Comparison of ENCODE assay signal across 8 cellular contexts in the genomic region with DNA sequence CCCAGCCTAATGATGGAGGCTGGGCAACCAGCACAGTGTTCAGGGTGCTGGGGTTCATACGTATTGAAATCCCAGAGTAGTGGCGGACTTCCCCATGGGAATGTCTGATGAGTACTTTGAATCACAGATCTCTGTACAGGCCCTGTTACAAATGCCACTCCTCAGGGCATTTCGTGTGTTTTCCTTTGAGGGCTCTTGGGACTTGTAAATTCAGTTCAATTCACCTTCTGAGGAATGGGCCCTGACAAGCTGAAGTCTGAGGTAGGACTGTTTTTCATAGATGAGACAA. TPM values are rescaled to one million over a fixed set of nuclear protein-coding genes. Genes with fewer than 3 reads are reported as not detected.
DNase-seq lines count a peak whose midpoint lies in the region; ATAC-seq, FAIRE-seq and TF ChIP-seq lines count a peak whose summit lies in the region.

No MANE protein-coding gene starts in this region.

- H3K23ac ChIP-seq in H1 (ENCODE audit: insufficient read length), result no peak overlapping the region

- no peak overlapping the region for H4K5ac ChIP-seq in H1 (ENCODE audit: insufficient read length, low read depth, low read length)

- H3K9ac ChIP-seq in KMS-11 (peak overlapping the region; percentile 91), H1 (replicated peaks in 1 of 4; ENCODE audit: extremely low read depth in 1 of 4, low read depth in 3 of 4, low read length in 3 of 4) (peak overlapping the region in 2 of 4 experiments; percentile 17 to 69; a peak in 3 of 7 replicates), parathyroid adenoma (no peak overlapping the region)

- H3K9me3 ChIP-seq in H1 (ENCODE audit: insufficient read depth in 2 of 2, low read depth in 1 of 2, low read length in 1 of 2) (no peaks in the 10 kb centered on the region), parathyroid adenoma (ENCODE audit: control insufficient read depth, low read length) (no peaks in the 10 kb centered on the region)

- H3K79me1 ChIP-seq in H1 (ENCODE audit: low read depth, low read length), result peaks cover 4% of the 10 kb centered on the region

- in situ Hi-C loops in GM18951 (cut with MboI; ENCODE audit: low sequenced_read_pairs, unreplicated experiment), result no loop called here

- H2BK120ac ChIP-seq in H1 (replicated peaks; ENCODE audit: low read depth, low read length), result no peak overlapping the region

- H2AK5ac ChIP-seq in H1 (ENCODE audit: low read depth, low read length), result no peak overlapping the region

- TF ChIP-seq EP300 in H1 (IDR thresholded peaks at IDR 0.05; ENCODE audit: borderline replicate concordance in 1 of 2, low read depth in 2 of 2, low read length in 2 of 2), result no peak

- TF ChIP-seq POLR2A in GM18951 (IDR thresholded peaks at IDR 0.05; ENCODE audit: extremely low read depth, insufficient read depth, insufficient read length), result peak; percentile 49
- peak in 1 of 2 experiments; percentile 53; a peak in 2 of 3 replicates for TF ChIP-seq POLR2A in H1 (IDR thresholded peaks at IDR 0.05; ENCODE audit: control extremely low read depth in 1 of 2, low read depth in 2 of 2, low read length in 2 of 2)

- H4K8ac ChIP-seq in H1 (ENCODE audit: extremely low read depth, insufficient read depth, low read length), result no peak overlapping the region; the same call in 1 of the 2 replicates

- H3K4ac ChIP-seq in H1 (replicated peaks; ENCODE audit: insufficient read length, low read depth, low read length), result no peak overlapping the region

- H3K79me2 ChIP-seq in KMS-11 (ENCODE audit: insufficient read depth, low read depth) (peaks cover 6% of the 10 kb centered on the region; the same call in 1 of the 2 replicates), H1 (ENCODE audit: control insufficient read depth in 1 of 2, insufficient read depth in 2 of 2, low read length in 2 of 2) (peaks cover 0 to 35% of the 10 kb centered on the region in 2 experiments; a peak in 3 of 4 replicates), parathyroid adenoma (no peaks in the 10 kb centered on the region)

- H2BK15ac ChIP-seq in H1 (ENCODE audit: low read length), result no peak overlapping the region

- H2BK12ac ChIP-seq in H1 (ENCODE audit: low read depth, low read length), result no peak overlapping the region

- H3K4me1 ChIP-seq in KMS-11 (ENCODE audit: low read depth, poor library complexity, severe bottlenecking) (peaks cover 18% of the 10 kb centered on the region), H1 (replicated peaks in 1 of 4; ENCODE audit: control insufficient read depth in 3 of 4, insufficient read depth in 4 of 4, low read length in 3 of 4) (peaks cover 0 to 10% (median 3%) of the 10 kb centered on the region in 4 experiments; a peak in 4 of 7 replicates), parathyroid adenoma (peaks cover 13% of the 10 kb centered on the region)

- H4K20me1 ChIP-seq in KMS-11 (ENCODE audit: insufficient read depth), result no peaks in the 10 kb centered on the region
- peaks cover 3 to 5% of the 10 kb centered on the region in 2 experiments for H4K20me1 ChIP-seq in H1 (replicated peaks in 1 of 2; ENCODE audit: control insufficient read depth in 1 of 2, insufficient read depth in 2 of 2, low read length in 2 of 2)

- peak overlapping the region; percentile 46 for H3K4me2 ChIP-seq in KMS-11
- H3K4me2 ChIP-seq in H1 (ENCODE audit: insufficient read depth in 1 of 2, low read depth in 2 of 2, low read length in 2 of 2), result peak overlapping the region; percentile 51 to 82
- H3K4me2 ChIP-seq in parathyroid adenoma (ENCODE audit: low read length), result peak overlapping the region; percentile 94

- TF ChIP-seq RAD21 in H1 (IDR thresholded peaks at IDR 0.05 in 1 of 2, conservative IDR thresholded peaks at IDR 0.05 in 1 of 2; ENCODE audit: low read depth in 2 of 2, low read length in 2 of 2), result no peak

- CTCF ChIA-PET in H1 (lab: Charles Lee; ENCODE audit: partially characterized antibody), result interaction anchor here (0.6 to 1.8 kb wide), 3 partner anchors 39 to 188 kb away, joined by 3 to 6 read pairs (median 3); no protein-coding TSS in a partner anchor

- DNase-seq in H1 (ENCODE audit: low read depth in 1 of 2, low spot score in 2 of 2) (no peak), midbrain (lab: John Stamatoyannopoulos, UW) (no peak), NCI-H1105 (lab: John Stamatoyannopoulos, UW) (no peak)

- H3K4me3 ChIP-seq in KMS-11 (IDR thresholded peaks at IDR 0.05; ENCODE audit: insufficient read depth, low read depth, low read length) (peak overlapping the region; percentile 77), H1 (ENCODE audit: extremely low read depth in 1 of 4, insufficient read depth in 2 of 4, low read depth in 3 of 4, low read length in 4 of 4) (peak overlapping the region; percentile 77 to 88 (median 80)), parathyroid adenoma (ENCODE audit: low read depth, low read length) (peak overlapping the region; percentile 78)

- 7% methylated on average over 3 of the region's 3 CpGs; no CpG with 5 or more reads in 1 of the 2 experiments for WGBS in H1 (ENCODE audit: extremely low coverage in 1 of 2, insufficient coverage in 1 of 2, insufficient read length in 1 of 2, insufficient replicate concordance in 2 of 2, low coverage in 1 of 2, low lambda C conversion rate in 2 of 2, missing lambda C conversion rate in 1 of 2), 2 experiments

- ATAC-seq in GM21825 (IDR thresholded peaks at IDR 0.05; ENCODE audit: unreplicated experiment) (no peak), HG02623 (IDR thresholded peaks at IDR 0.05; ENCODE audit: unreplicated experiment) (no peak)

- H3K14ac ChIP-seq in H1 (ENCODE audit: insufficient read length), result no peak overlapping the region

- no peak overlapping the region for H3K56ac ChIP-seq in H1 (replicated peaks; ENCODE audit: insufficient read length, low read depth, low read length)

- H3K27me3 ChIP-seq in KMS-11 (ENCODE audit: insufficient read depth, low read depth), result no peaks in the 10 kb centered on the region
- H3K27me3 ChIP-seq in H1 (replicated peaks in 1 of 4; ENCODE audit: control insufficient read depth in 3 of 4, extremely low read depth in 1 of 4, insufficient read depth in 3 of 4, low read length in 3 of 4), result no peaks in the 10 kb centered on the region
- no peaks in the 10 kb centered on the region for H3K27me3 ChIP-seq in parathyroid adenoma (ENCODE audit: control insufficient read depth, insufficient read depth, low read length)

- H3K23me2 ChIP-seq in H1 (ENCODE audit: low read depth, low read length), result 0 out of 2 replicates have a peak, but pooled peaks cover 5% of the 10 kb centered on the region

- POLR2A ChIA-PET in H1 (lab: Charles Lee; ENCODE audit: partially characterized antibody), result interaction anchor here (0.6 to 3.0 kb wide), 7 partner anchors 12 to 129 kb away, joined by 3 to 10 read pairs (median 3); no protein-coding TSS in a partner anchor

- no peak for TF ChIP-seq CTCF in KMS-11 (conservative IDR thresholded peaks at IDR 0.05; ENCODE audit: low read depth, low read length)
- no peak for TF ChIP-seq CTCF in H1 (IDR thresholded peaks at IDR 0.05; ENCODE audit: control extremely low read depth in 1 of 3, insufficient read depth in 1 of 3, low read depth in 1 of 3, low read length in 3 of 3)
- TF ChIP-seq CTCF in parathyroid adenoma (IDR thresholded peaks at IDR 0.05), result no peak

- H4K91ac ChIP-seq in H1 (replicated peaks; ENCODE audit: insufficient read length, low read length), result no peak overlapping the region

- FAIRE-seq in H1 (lab: Jason Lieb, UNC), result no peak

- H2BK20ac ChIP-seq in H1 (ENCODE audit: low read length), result no peak overlapping the region

- H3K27ac ChIP-seq in KMS-11, result peak overlapping the region; percentile 89; the same call in 1 of the 2 replicates
- H3K27ac ChIP-seq in H1 (ENCODE audit: low read depth, low read length), result no peak overlapping the region
- peak overlapping the region; percentile 94 for H3K27ac ChIP-seq in parathyroid adenoma

- H3K36me3 ChIP-seq in KMS-11 (ENCODE audit: insufficient read depth) (no peaks in the 10 kb centered on the region), H1 (ENCODE audit: control insufficient read depth in 2 of 4, insufficient read depth in 4 of 4, low read length in 3 of 4) (peaks cover 0 to 1% (median under 1%) of the 10 kb centered on the region in 4 experiments; a peak in 2 of 8 replicates), parathyroid adenoma (ENCODE audit: control insufficient read depth, insufficient read depth, low read length) (no peaks in the 10 kb centered on the region)

- no peak overlapping the region for H3K18ac ChIP-seq in H1 (ENCODE audit: extremely low read depth, low read length)

- H2AFZ ChIP-seq in KMS-11 (ENCODE audit: low read depth) (peak overlapping the region; percentile 89), H1 (ENCODE audit: low read length) (peak overlapping the region; percentile 98), parathyroid adenoma (peak overlapping the region; percentile 92)

- no peak overlapping the region; the same call in 1 of the 2 replicates for H2BK5ac ChIP-seq in H1 (ENCODE audit: low read depth, low read length)

TF ChIP-seq in H1, 55 proteins besides CTCF, POLR2A, EP300 and RAD21 (continues in another document):
- peak; percentile 73; the same call in 1 of the 2 replicates for TF ChIP-seq POLR2AphosphoS5 (IDR thresholded peaks at IDR 0.05; ENCODE audit: low read depth, low read length)
- TF ChIP-seq YY1 (IDR thresholded peaks at IDR 0.05; ENCODE audit: low read depth, low read length), result peak; percentile 76; the same call in 1 of the 2 replicates
- TF ChIP-seq POU5F1 (IDR thresholded peaks at IDR 0.05; ENCODE audit: low read depth, low read length), result no peak
- TF ChIP-seq CTBP2 (IDR thresholded peaks at IDR 0.05; ENCODE audit: borderline replicate concordance, insufficient read depth, insufficient read length, low read length), result no peak
- no peak for TF ChIP-seq MAFK (IDR thresholded peaks at IDR 0.05; ENCODE audit: low read depth, low read length)

RNA-seq across cellular contexts. Expression of a gene that starts 0.3 kb away (rescaled TPM):
- 19.5 and 23.6 TPM in 2 replicates for total RNA-seq in H1 (2021; fragmentation: NEBNext Ultra II Directional; extraction: Animal tissue kit (Norgen Biotek cat#: 25700))
- polyA plus RNA-seq in H1 (2011; rRNA removed), result 9.9 and 14.7 TPM in 2 replicates
- 15.2 TPM for polyA plus RNA-seq in H1 (2011; cell fraction: cytosol; rRNA removed)
- polyA plus RNA-seq in H1 (2011; cell fraction: nucleus; rRNA removed), result 5.5 TPM
- 16.1 to 33.4 TPM (median 22.9 TPM) in 4 replicates for polyA plus RNA-seq in H1 (2012, experiment 1 of 2)
- 6.3 TPM for polyA plus RNA-seq in H1 (2012, experiment 2 of 2)
- 22.8 TPM for polyA plus RNA-seq in H1 (2013, experiment 1 of 2)
- 24.2 TPM for polyA plus RNA-seq in H1 (2013, experiment 2 of 2)
- 9.0 and 12.3 TPM in 2 replicates for polyA minus RNA-seq in H1 (2011; rRNA and poly(A)+ RNA removed)
- polyA minus RNA-seq in H1 (2011; cell fraction: cytosol; rRNA and poly(A)+ RNA removed), result 11.6 TPM
- 10.6 TPM for polyA minus RNA-seq in H1 (2011; cell fraction: nucleus; rRNA and poly(A)+ RNA removed)

RNA-seq across cellular contexts. Expression of a gene that starts 28.6 kb away (rescaled TPM):
- total RNA-seq in H1 (2021; fragmentation: NEBNext Ultra II Directional; extraction: Animal tissue kit (Norgen Biotek cat#: 25700)), result not detected in 2 replicates
- not detected in 2 replicates for polyA plus RNA-seq in H1 (2011; rRNA removed)
- polyA plus RNA-seq in H1 (2011; cell fraction: cytosol; rRNA removed), result not detected
- polyA plus RNA-seq in H1 (2011; cell fraction: nucleus; rRNA removed), result not detected
- polyA plus RNA-seq in H1 (2012, experiment 1 of 2), result 0.13 TPM in 1 of 4 replicates, not detected in the others
- polyA plus RNA-seq in H1 (2012, experiment 2 of 2), result not detected
- not detected for polyA plus RNA-seq in H1 (2013, experiment 1 of 2)
- polyA plus RNA-seq in H1 (2013, experiment 2 of 2), result not detected
- not detected in 2 replicates for polyA minus RNA-seq in H1 (2011; rRNA and poly(A)+ RNA removed)
- not detected for polyA minus RNA-seq in H1 (2011; cell fraction: cytosol; rRNA and poly(A)+ RNA removed)
- polyA minus RNA-seq in H1 (2011; cell fraction: nucleus; rRNA and poly(A)+ RNA removed), result not detected
